1 cellular context compared by ENCODE assay signal in genomic region chr12:132379996-132380395, GRCh38.
TF ChIP-seq lines count a peak whose summit lies in the region.

No MANE protein-coding gene starts in this region.

TF ChIP-seq in SK-N-SH, 30 proteins besides CTCF, POLR2A, EP300 and RAD21 (continued from another document):
- TF ChIP-seq, protein P1, sequence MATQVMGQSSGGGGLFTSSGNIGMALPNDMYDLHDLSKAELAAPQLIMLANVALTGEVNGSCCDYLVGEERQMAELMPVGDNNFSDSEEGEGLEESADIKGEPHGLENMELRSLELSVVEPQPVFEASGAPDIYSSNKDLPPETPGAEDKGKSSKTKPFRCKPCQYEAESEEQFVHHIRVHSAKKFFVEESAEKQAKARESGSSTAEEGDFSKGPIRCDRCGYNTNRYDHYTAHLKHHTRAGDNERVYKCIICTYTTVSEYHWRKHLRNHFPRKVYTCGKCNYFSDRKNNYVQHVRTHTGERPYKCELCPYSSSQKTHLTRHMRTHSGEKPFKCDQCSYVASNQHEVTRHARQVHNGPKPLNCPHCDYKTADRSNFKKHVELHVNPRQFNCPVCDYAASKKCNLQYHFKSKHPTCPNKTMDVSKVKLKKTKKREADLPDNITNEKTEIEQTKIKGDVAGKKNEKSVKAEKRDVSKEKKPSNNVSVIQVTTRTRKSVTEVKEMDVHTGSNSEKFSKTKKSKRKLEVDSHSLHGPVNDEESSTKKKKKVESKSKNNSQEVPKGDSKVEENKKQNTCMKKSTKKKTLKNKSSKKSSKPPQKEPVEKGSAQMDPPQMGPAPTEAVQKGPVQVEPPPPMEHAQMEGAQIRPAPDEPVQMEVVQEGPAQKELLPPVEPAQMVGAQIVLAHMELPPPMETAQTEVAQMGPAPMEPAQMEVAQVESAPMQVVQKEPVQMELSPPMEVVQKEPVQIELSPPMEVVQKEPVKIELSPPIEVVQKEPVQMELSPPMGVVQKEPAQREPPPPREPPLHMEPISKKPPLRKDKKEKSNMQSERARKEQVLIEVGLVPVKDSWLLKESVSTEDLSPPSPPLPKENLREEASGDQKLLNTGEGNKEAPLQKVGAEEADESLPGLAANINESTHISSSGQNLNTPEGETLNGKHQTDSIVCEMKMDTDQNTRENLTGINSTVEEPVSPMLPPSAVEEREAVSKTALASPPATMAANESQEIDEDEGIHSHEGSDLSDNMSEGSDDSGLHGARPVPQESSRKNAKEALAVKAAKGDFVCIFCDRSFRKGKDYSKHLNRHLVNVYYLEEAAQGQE (IDR thresholded peaks at IDR 0.05; ENCODE audit: low read depth, low read length) = no peak
